In the genomic region with DNA sequence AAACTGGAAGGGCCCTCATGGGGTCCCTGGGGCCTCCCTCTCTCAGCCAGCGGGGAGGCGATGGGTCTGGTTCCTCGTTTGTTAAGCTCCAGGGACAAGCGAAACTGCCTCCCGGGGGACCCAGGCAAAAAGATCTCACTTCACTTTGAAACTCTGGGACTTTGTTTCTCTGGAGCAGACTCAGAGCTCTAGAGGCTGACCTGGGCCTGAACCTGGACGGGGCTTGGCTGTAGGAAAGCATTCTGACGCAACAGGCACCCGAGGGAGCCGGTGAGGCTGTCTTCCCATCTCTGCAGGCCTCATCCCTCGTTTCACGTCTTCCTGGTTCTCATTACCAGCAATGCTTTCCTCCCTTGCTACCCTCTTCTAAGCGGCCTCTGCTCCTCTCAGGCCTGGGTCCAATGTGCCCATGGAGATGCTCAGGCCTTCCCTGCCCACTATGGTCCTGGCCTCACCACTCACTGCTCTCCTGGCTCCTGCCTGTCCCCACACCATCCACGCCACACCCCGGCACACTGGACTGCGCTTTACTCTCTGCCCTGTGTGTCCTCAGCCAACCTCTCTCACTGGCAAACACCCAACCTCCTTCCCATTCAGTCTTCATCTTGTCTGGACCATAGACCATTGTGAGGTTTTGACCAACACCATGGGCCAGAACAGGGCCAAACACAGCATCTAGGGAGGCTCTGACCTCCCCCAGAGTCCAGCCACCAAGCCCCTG, we compare ENCODE assay signal across 16 cellular contexts.
DNase-seq lines count a peak whose midpoint lies in the region; ATAC-seq and TF ChIP-seq lines count a peak whose summit lies in the region.
"Had no signal": no experiment of that assay in that cellular context is flagged by ENCODE, and none has a peak within 500 bp of the region (broad histone marks: within the 10 kb centered on the region; RNA-seq: fewer than 3 reads in every experiment).

No MANE protein-coding gene starts in this region.

- peak; percentile 4 for DNase-seq in WERI-Rb-1
- DNase-seq in heart right ventricle = peak; percentile 63 to 68
- peak; percentile 63 to 67 for DNase-seq in tibial nerve (ENCODE audit: low spot score in 2 of 2)
- no peak for DNase-seq in NCI-H446 (lab: John Stamatoyannopoulos, UW)
- DNase-seq in esophagus muscularis mucosa (ENCODE audit: extremely low spot score) = no peak
- DNase-seq: H7, NCI-H146, NCI-H2107, NCI-H345, NCI-H69, PC-3 had no signal

- no peak overlapping the region for H3K4me2 ChIP-seq in parathyroid adenoma (ENCODE audit: low read length)

- intact Hi-C loops in heart right ventricle (cut with DNase I) (loop anchor here in 1 of 10 donors (5.0 kb wide), 1 partner anchor 63 kb away; no protein-coding TSS in a partner anchor), esophagus muscularis mucosa (cut with DNase I) (no loop called here)

- H3K4me3 ChIP-seq in WERI-Rb-1 (ENCODE audit: low read depth, low read length) (no peak overlapping the region), heart right ventricle (no peak overlapping the region), parathyroid adenoma (ENCODE audit: low read depth, low read length) (no peak overlapping the region), tibial nerve (no peak overlapping the region), esophagus muscularis mucosa (no peak overlapping the region)
- H3K4me3 ChIP-seq: SK-N-MC had no signal

- no peak overlapping the region for H3K27ac ChIP-seq in WERI-Rb-1
- H3K27ac ChIP-seq in heart right ventricle = peak overlapping the region in 3 of 10 donors; percentile 43 to 51 (median 44)
- peak overlapping the region; percentile 24 for H3K27ac ChIP-seq in parathyroid adenoma
- H3K27ac ChIP-seq in tibial nerve = peak overlapping the region in 2 of 4 donors; percentile 1 to 15
- peak overlapping the region in 1 of 4 donors; percentile 20 for H3K27ac ChIP-seq in esophagus muscularis mucosa (replicated peaks in 1 of 4)
- H3K27ac ChIP-seq: HL-60, SK-N-MC had no signal

- no peak overlapping the region for H3K9ac ChIP-seq in parathyroid adenoma

- H3K9me3 ChIP-seq in WERI-Rb-1 (ENCODE audit: severe bottlenecking) (peaks cover 15% of the 10 kb centered on the region), heart right ventricle (peaks cover 0 to 8% (median 0%) of the 10 kb centered on the region in 11 donors), parathyroid adenoma (ENCODE audit: control insufficient read depth, low read length) (no peaks in the 10 kb centered on the region), tibial nerve (no peaks in the 10 kb centered on the region), esophagus muscularis mucosa (no peaks in the 10 kb centered on the region)

- TF ChIP-seq EP300 in tibial nerve (IDR thresholded peaks at IDR 0.05) (peak in 1 of 2 donors; percentile 49), esophagus muscularis mucosa (IDR thresholded peaks at IDR 0.05) (no peak)

- H3K36me3 ChIP-seq in WERI-Rb-1 (no peaks in the 10 kb centered on the region), heart right ventricle (no peaks in the 10 kb centered on the region), parathyroid adenoma (ENCODE audit: control insufficient read depth, insufficient read depth, low read length) (no peaks in the 10 kb centered on the region), tibial nerve (no peaks in the 10 kb centered on the region), esophagus muscularis mucosa (no peaks in the 10 kb centered on the region)

- H3K79me2 ChIP-seq in parathyroid adenoma = no peaks in the 10 kb centered on the region

- no peak overlapping the region for H2AFZ ChIP-seq in parathyroid adenoma

- 73 to 78% methylated on average over 15 of the region's 15 CpGs for WGBS in heart right ventricle, 2 donors
- 70 to 76% methylated on average over 15 of the region's 15 CpGs for WGBS in tibial nerve, 2 donors
- WGBS in esophagus muscularis mucosa = 89% methylated on average over 15 of the region's 15 CpGs

- no peaks in the 10 kb centered on the region for H3K27me3 ChIP-seq in WERI-Rb-1 (ENCODE audit: insufficient read depth, low read depth, severe bottlenecking)
- no peaks in the 10 kb centered on the region for H3K27me3 ChIP-seq in heart right ventricle
- H3K27me3 ChIP-seq in parathyroid adenoma (ENCODE audit: control insufficient read depth, insufficient read depth, low read length) = no peaks in the 10 kb centered on the region
- no peaks in the 10 kb centered on the region for H3K27me3 ChIP-seq in tibial nerve
- no peaks in the 10 kb centered on the region for H3K27me3 ChIP-seq in esophagus muscularis mucosa

- no peak for TF ChIP-seq POLR2A in tibial nerve (IDR thresholded peaks at IDR 0.05)
- TF ChIP-seq POLR2A in esophagus muscularis mucosa (IDR thresholded peaks at IDR 0.05; ENCODE audit: low read depth) = no peak

- H3K4me1 ChIP-seq in heart right ventricle = peaks cover 0 to 8% (median 3%) of the 10 kb centered on the region in 9 donors
- no peaks in the 10 kb centered on the region for H3K4me1 ChIP-seq in parathyroid adenoma
- H3K4me1 ChIP-seq in tibial nerve = peaks cover 0 to 19% (median 2%) of the 10 kb centered on the region in 4 donors
- H3K4me1 ChIP-seq in esophagus muscularis mucosa = peaks cover 0 to 1% (median 0%) of the 10 kb centered on the region in 4 donors

- TF ChIP-seq CTCF in WERI-Rb-1 (IDR thresholded peaks at IDR 0.05; ENCODE audit: low read depth, low read length) (no peak), heart right ventricle (IDR thresholded peaks at IDR 0.05) (no peak), parathyroid adenoma (IDR thresholded peaks at IDR 0.05) (no peak), tibial nerve (IDR thresholded peaks at IDR 0.05) (no peak), esophagus muscularis mucosa (IDR thresholded peaks at IDR 0.05) (no peak)

- ATAC-seq in heart right ventricle (peak; percentile 35 to 82 (median 48)), HG02973 (IDR thresholded peaks at IDR 0.05; ENCODE audit: unreplicated experiment) (no peak), GM19328 (IDR thresholded peaks at IDR 0.05; ENCODE audit: unreplicated experiment) (no peak)
- ATAC-seq: PC-3 had no signal

Comparison
In these comparisons a context has a peak if more than half of its experiments do, and no peak if none do; other contexts are left out.
1. DNase-seq: peak in WERI-Rb-1 (single experiment), heart right ventricle (2 of 2) and tibial nerve (2 of 2); none in NCI-H446 (0 of 2) and esophagus muscularis mucosa (single experiment).
2. ATAC-seq: peak in heart right ventricle (8 of 8); none in HG02973 (single experiment) and GM19328 (single experiment).